Comparison of ENCODE assay signal across 2 cellular contexts in the genomic region with DNA sequence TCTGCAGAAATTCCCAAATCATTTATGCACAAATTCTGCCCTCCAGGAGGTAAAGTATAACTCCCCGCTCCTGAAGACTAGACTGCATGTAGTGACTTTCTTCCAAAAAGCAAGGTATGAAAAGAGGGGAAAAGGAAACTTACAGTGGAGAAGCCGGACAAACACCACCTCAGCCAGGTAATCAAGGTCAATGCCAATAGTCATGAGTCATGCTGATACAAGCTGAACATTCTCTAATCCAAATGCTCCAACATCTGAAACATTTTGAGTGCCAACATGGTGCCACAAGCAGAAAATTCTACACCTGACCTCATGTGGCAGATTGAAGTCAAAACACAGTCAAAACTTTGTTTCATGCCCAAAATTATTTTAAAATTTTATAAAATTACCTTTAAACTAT.
A peak's percentile ranks its signal among the peaks of the same experiment; 100 is the strongest.
TF ChIP-seq lines count a peak whose summit lies in the region.

No MANE protein-coding gene starts in this region.

TF ChIP-seq in A549, 52 proteins besides CTCF, POLR2A, EP300 and RAD21 (continued from another document):
- TF ChIP-seq, protein P1, sequence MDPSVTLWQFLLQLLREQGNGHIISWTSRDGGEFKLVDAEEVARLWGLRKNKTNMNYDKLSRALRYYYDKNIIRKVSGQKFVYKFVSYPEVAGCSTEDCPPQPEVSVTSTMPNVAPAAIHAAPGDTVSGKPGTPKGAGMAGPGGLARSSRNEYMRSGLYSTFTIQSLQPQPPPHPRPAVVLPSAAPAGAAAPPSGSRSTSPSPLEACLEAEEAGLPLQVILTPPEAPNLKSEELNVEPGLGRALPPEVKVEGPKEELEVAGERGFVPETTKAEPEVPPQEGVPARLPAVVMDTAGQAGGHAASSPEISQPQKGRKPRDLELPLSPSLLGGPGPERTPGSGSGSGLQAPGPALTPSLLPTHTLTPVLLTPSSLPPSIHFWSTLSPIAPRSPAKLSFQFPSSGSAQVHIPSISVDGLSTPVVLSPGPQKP (IDR thresholded peaks at IDR 0.05; ENCODE audit: low read depth, low read length): no peak
- TF ChIP-seq JUNB (IDR thresholded peaks at IDR 0.05) (no peak), FOSL2 (IDR thresholded peaks at IDR 0.05) (no peak), FOSL2 (CRISPR knock-in tag; IDR thresholded peaks at IDR 0.05) (0 out of 2 replicates have a peak, but pooled peaks have one; percentile 20), BHLHE40 (IDR thresholded peaks at IDR 0.05; ENCODE audit: low read depth, low read length) (no peak), MAFK (IDR thresholded peaks at IDR 0.05; ENCODE audit: partially characterized antibody) (peak; percentile 15)

TF ChIP-seq in HepG2, 621 proteins besides CTCF, POLR2A, EP300 and RAD21 (continued from another document):
- TF ChIP-seq, protein P2, sequence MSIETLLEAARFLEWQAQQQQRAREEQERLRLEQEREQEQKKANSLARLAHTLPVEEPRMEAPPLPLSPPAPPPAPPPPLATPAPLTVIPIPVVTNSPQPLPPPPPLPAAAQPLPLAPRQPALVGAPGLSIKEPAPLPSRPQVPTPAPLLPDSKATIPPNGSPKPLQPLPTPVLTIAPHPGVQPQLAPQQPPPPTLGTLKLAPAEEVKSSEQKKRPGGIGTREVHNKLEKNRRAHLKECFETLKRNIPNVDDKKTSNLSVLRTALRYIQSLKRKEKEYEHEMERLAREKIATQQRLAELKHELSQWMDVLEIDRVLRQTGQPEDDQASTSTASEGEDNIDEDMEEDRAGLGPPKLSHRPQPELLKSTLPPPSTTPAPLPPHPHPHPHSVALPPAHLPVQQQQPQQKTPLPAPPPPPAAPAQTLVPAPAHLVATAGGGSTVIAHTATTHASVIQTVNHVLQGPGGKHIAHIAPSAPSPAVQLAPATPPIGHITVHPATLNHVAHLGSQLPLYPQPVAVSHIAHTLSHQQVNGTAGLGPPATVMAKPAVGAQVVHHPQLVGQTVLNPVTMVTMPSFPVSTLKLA (IDR thresholded peaks at IDR 0.05): no peak
- TF ChIP-seq, protein P3, sequence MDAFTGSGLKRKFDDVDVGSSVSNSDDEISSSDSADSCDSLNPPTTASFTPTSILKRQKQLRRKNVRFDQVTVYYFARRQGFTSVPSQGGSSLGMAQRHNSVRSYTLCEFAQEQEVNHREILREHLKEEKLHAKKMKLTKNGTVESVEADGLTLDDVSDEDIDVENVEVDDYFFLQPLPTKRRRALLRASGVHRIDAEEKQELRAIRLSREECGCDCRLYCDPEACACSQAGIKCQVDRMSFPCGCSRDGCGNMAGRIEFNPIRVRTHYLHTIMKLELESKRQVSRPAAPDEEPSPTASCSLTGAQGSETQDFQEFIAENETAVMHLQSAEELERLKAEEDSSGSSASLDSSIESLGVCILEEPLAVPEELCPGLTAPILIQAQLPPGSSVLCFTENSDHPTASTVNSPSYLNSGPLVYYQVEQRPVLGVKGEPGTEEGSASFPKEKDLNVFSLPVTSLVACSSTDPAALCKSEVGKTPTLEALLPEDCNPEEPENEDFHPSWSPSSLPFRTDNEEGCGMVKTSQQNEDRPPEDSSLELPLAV (CRISPR knock-in tag; conservative IDR thresholded peaks at IDR 0.05; ENCODE audit: low read depth): no peak
